ENCODE assay signal across 19 cellular contexts in genomic region chr11:65297026-65297667, GRCh38. TPM values are rescaled to one million over a fixed set of nuclear protein-coding genes. Genes with fewer than 3 reads are reported as not detected.
DNase-seq lines count a peak whose midpoint lies in the region; ATAC-seq and TF ChIP-seq lines count a peak whose summit lies in the region.
"Had no signal": no experiment of that assay in that cellular context is flagged by ENCODE, and none has a peak within 500 bp of the region (broad histone marks: within the 10 kb centered on the region; RNA-seq: fewer than 3 reads in every experiment).

No MANE protein-coding gene starts in this region.

- H3K27me3 ChIP-seq in prostate gland (replicated peaks; ENCODE audit: insufficient read depth) (no peaks in the 10 kb centered on the region), upper lobe of left lung (no peaks in the 10 kb centered on the region)

- H3K36me3 ChIP-seq in prostate gland: no peaks in the 10 kb centered on the region
- peaks cover 6 to 37% (median 22%) of the 10 kb centered on the region in 4 donors for H3K36me3 ChIP-seq in upper lobe of left lung

- peak; percentile 78 for DNase-seq in chondrocyte (ENCODE audit: low spot score)
- peak; percentile 70 for DNase-seq in left ventricle myocardium superior
- no peak for DNase-seq in prostate gland (ENCODE audit: low spot score)
- peak in 1 of 2 donors; percentile 51 for DNase-seq in upper lobe of left lung
- no peak for DNase-seq in GM13976 (ENCODE audit: low spot score)
- DNase-seq in DMS153 treated with DMSO at 0.1 percent for 48 hours (lab: John Stamatoyannopoulos, UW; ENCODE audit: unreplicated experiment): no peak
- no peak for DNase-seq in activated gamma-delta T cell treated with Interleukin-2 at 50 U/mL for 16 hours
- DNase-seq: activated CD4-positive, CD25-positive, alpha-beta regulatory T cell; amniotic stem cell; GDM1; NCI-H1048; NCI-H82; stimulated activated naive CD4-positive, alpha-beta T cell treated with Interleukin-2 at 50 U/mL for 16 hours had no signal

- no peak for TF ChIP-seq CTCF in chondrocyte (IDR thresholded peaks at IDR 0.05)
- TF ChIP-seq CTCF in prostate gland (IDR thresholded peaks at IDR 0.05): no peak
- no peak for TF ChIP-seq CTCF in upper lobe of left lung (IDR thresholded peaks at IDR 0.05)
- no peak for TF ChIP-seq CTCF in GM13976 (IDR thresholded peaks at IDR 0.05; ENCODE audit: borderline replicate concordance, control extremely low read depth, extremely low read depth, insufficient read depth, missing control alignments)

- no peak overlapping the region for H3K4me3 Mint-ChIP-seq in chondrocyte (ENCODE audit: unreplicated experiment)
- H3K4me3 Mint-ChIP-seq: B cell; GM23338; T-helper 1 cell treated with Interleukin-12 subunit alpha and Interleukin-12 subunit beta and Interleukin-4 antibody, amounts not matched to agents 30 μg/mL and 1 μg/mL, for 36 hours had no signal

- in situ Hi-C loops in GM13976 (cut with MboI; ENCODE audit: low sequenced_read_pairs, unreplicated experiment): no loop called here

- no peak for TF ChIP-seq EP300 in upper lobe of left lung (IDR thresholded peaks at IDR 0.05)

- H3K9me3 ChIP-seq in prostate gland (no peaks in the 10 kb centered on the region), upper lobe of left lung (no peaks in the 10 kb centered on the region)
- H3K9me3 ChIP-seq: mucosa of descending colon had no signal

- intact Hi-C loops in left ventricle myocardium superior (cut with micrococcal nuclease) (no loop called here), prostate gland (cut with DNase I) (no loop called here)

- peak; percentile 12 for ATAC-seq in left ventricle myocardium superior
- no peak for ATAC-seq in upper lobe of left lung (ENCODE audit: low FRiP score in 2 of 2)
- ATAC-seq: GM23338 had no signal

- peaks cover 6% of the 10 kb centered on the region for H3K36me3 Mint-ChIP-seq in chondrocyte (ENCODE audit: low read depth)

- peaks cover 58% of the 10 kb centered on the region for H3K4me1 Mint-ChIP-seq in chondrocyte (ENCODE audit: low read depth)
- H3K4me1 Mint-ChIP-seq: B cell had no signal

- H3K27ac Mint-ChIP-seq in chondrocyte (ENCODE audit: unreplicated experiment): peak overlapping the region; percentile 92
- H3K27ac Mint-ChIP-seq: B cell; GM23338; T-helper 1 cell treated with Interleukin-12 subunit alpha and Interleukin-12 subunit beta and Interleukin-4 antibody, amounts not matched to agents 30 μg/mL and 1 μg/mL, for 36 hours had no signal

- H3K27ac ChIP-seq in prostate gland: peak overlapping the region; percentile 33 to 48
- peak overlapping the region; percentile 63 to 78 (median 74) for H3K27ac ChIP-seq in upper lobe of left lung
- H3K27ac ChIP-seq: epithelial cell of prostate had no signal

- H3K4me3 ChIP-seq in prostate gland (no peak overlapping the region), upper lobe of left lung (no peak overlapping the region)
- H3K4me3 ChIP-seq: GM23338, mucosa of descending colon had no signal

- H3K9me3 Mint-ChIP-seq in chondrocyte (ENCODE audit: low read depth): no peaks in the 10 kb centered on the region
- H3K9me3 Mint-ChIP-seq: GM23338; T-helper 1 cell treated with Interleukin-12 subunit alpha and Interleukin-12 subunit beta and Interleukin-4 antibody, amounts not matched to agents 30 μg/mL and 1 μg/mL, for 36 hours had no signal

- no peaks in the 10 kb centered on the region for H3K27me3 Mint-ChIP-seq in chondrocyte (ENCODE audit: low read depth)
- H3K27me3 Mint-ChIP-seq: B cell had no signal

- H3K4me1 ChIP-seq in prostate gland (replicated peaks) (peaks cover 2% of the 10 kb centered on the region), upper lobe of left lung (peaks cover 23 to 39% (median 29%) of the 10 kb centered on the region in 4 donors)

- TF ChIP-seq POLR2A in prostate gland (IDR thresholded peaks at IDR 0.05) (no peak), upper lobe of left lung (IDR thresholded peaks at IDR 0.05) (no peak)

- WGBS in prostate gland: 80% methylated on average over 10 of the region's 12 CpGs
- 84 to 85% methylated on average over 9 to 12 of the region's 12 CpGs for WGBS in upper lobe of left lung, 2 donors

RNA-seq across cellular contexts. Expression of gene CDC42EP2, which starts 17.5 kb away (rescaled TPM):
- total RNA-seq in chondrocyte: 7.3 to 12.8 TPM (median 12.6 TPM) in 3 replicates
- 13.0 TPM for total RNA-seq in left ventricle myocardium superior
- total RNA-seq in prostate gland: 1 to 10 TPM; 7.7 to 8.7 TPM
- total RNA-seq in upper lobe of left lung: 10 to 100 TPM in 5 of 6 donors, 1 to 10 TPM in 1; 7.7 to 45.2 (median 14.6) TPM

RNA-seq across cellular contexts. Expression of gene POLA2, which starts 35.4 kb away (rescaled TPM):
- 5.7 to 19.0 TPM (median 6.2 TPM) in 3 replicates for total RNA-seq in chondrocyte
- total RNA-seq in left ventricle myocardium superior: 3.5 TPM
- total RNA-seq in prostate gland: 10 to 100 TPM; 21.6 to 25.9 TPM
- total RNA-seq in upper lobe of left lung: 10 to 100 TPM in 3 of 6 donors, 1 to 10 TPM in 3; 6.0 to 19.9 (median 8.7) TPM

RNA-seq across cellular contexts. Expression of gene DPF2, which starts 36.5 kb away (rescaled TPM):
- total RNA-seq in chondrocyte: 49.7 to 52.3 TPM (median 49.9 TPM) in 3 replicates
- total RNA-seq in left ventricle myocardium superior: 53.9 TPM
- 10 to 100 TPM; 39.3 to 74.1 TPM for total RNA-seq in prostate gland
- total RNA-seq in upper lobe of left lung: 10 to 100 TPM; 32.1 to 68.1 (median 54.7) TPM

RNA-seq across cellular contexts. Expression of gene TIGD3, which starts 57.4 kb away (rescaled TPM):
- total RNA-seq in chondrocyte (0.10 to 0.18 TPM in 2 of 3 replicates, not detected in the other), left ventricle myocardium superior (0.97 TPM), prostate gland (1 to 10 TPM in 1 of 2 donors, under 1 TPM in 1; 0.27 to 4.7 TPM), upper lobe of left lung (under 1 TPM in 4 of 6 donors, not detected in 2; 0.15 to 0.51 (median 0.35) TPM)
- total RNA-seq: osteoblast had no signal

Comparison
In these comparisons a context has a peak if more than half of its experiments do, and no peak if none do; other contexts are left out.
1. DNase-seq: peak in chondrocyte (single experiment) and left ventricle myocardium superior (single experiment); none in prostate gland (single experiment), GM13976 (single experiment), DMS153 treated with DMSO at 0.1 percent for 48 hours (single experiment) and activated gamma-delta T cell treated with Interleukin-2 at 50 U/mL for 16 hours (single experiment).